In genomic region chr7:100824499-100825214, GRCh38 we compare ENCODE assay signal across 1 cellular context.
TF ChIP-seq lines count a peak whose summit lies in the region.

No MANE protein-coding gene starts in this region.

TF ChIP-seq in IMR-90, 13 proteins besides CTCF, POLR2A, EP300 and RAD21:
- no peak for TF ChIP-seq ELK1 (IDR thresholded peaks at IDR 0.05; ENCODE audit: borderline replicate concordance, low read depth, low read length)
- TF ChIP-seq MXI1 (IDR thresholded peaks at IDR 0.05; ENCODE audit: borderline replicate concordance, low read depth, low read length) = no peak
- no peak for TF ChIP-seq MAFK (IDR thresholded peaks at IDR 0.05; ENCODE audit: low read depth, low read length)
- no peak for TF ChIP-seq RFX5 (IDR thresholded peaks at IDR 0.05; ENCODE audit: low read depth, low read length)
- TF ChIP-seq NFE2L2 (IDR thresholded peaks at IDR 0.05; ENCODE audit: low read depth, low read length) = no peak
- TF ChIP-seq FOS (IDR thresholded peaks at IDR 0.05; ENCODE audit: low read depth, low read length) = no peak
- TF ChIP-seq MAZ (IDR thresholded peaks at IDR 0.05; ENCODE audit: borderline replicate concordance, low read depth, low read length) = no peak
- no peak for TF ChIP-seq SMC3 (IDR thresholded peaks at IDR 0.05; ENCODE audit: low read depth, low read length)
- TF ChIP-seq BHLHE40 (IDR thresholded peaks at IDR 0.05; ENCODE audit: low read depth, low read length) = no peak
